9 cellular contexts compared by ENCODE assay signal in the genomic region with DNA sequence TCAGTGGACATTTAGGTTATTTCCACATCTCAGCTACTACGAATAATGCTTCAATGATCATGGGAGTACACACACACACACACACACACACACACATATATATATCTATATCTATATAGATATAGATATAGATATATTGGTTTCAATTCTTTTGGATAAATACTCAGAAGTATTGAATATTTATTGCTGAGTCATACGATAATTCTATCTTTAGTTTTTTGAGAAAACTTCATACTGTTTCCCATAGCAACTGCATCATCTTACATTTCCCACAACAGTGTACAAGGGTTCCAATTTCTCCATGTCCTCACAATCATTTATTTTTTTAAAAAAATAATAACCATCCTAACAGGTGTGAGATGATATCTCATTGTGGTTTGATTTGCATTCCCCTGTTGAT. TPM values are rescaled to one million over a fixed set of nuclear protein-coding genes. Genes with fewer than 3 reads are reported as not detected.
"Had no signal": no experiment of that assay in that cellular context is flagged by ENCODE, and none has a peak within 500 bp of the region (broad histone marks: within the 10 kb centered on the region; RNA-seq: fewer than 3 reads in every experiment).

No MANE protein-coding gene starts in this region.

- FAIRE-seq: H1, H54 had no signal

- DNase-seq: H9, HCEC 1CT, KG1 had no signal

- H2AFZ ChIP-seq: GM23338 had no signal

- ATAC-seq: GM23338 had no signal

- H3K27ac ChIP-seq: HL-60 had no signal

- H3K4me2 ChIP-seq: GM23338 had no signal

- H3K4me3 ChIP-seq: GM23338 had no signal

RNA-seq across cellular contexts. Expression of a gene that starts 7.1 kb away (rescaled TPM):
- total RNA-seq: H1, H9, HT1080 had no signal
- polyA plus RNA-seq: GM23338, H1, IgD-negative memory B cell had no signal

RNA-seq across cellular contexts. Expression of a gene that starts 8.0 kb away (rescaled TPM):
- total RNA-seq: GM23338, H1, H9, HT1080 had no signal
- polyA plus RNA-seq: GM23338, H1, IgD-negative memory B cell had no signal

RNA-seq across cellular contexts. Expression of a gene that starts 16.6 kb away (rescaled TPM):
- total RNA-seq: GM23338, H1, H9, HT1080 had no signal
- polyA plus RNA-seq: GM23338, H1, IgD-negative memory B cell had no signal

RNA-seq across cellular contexts. Expression of a gene that starts 32.8 kb away (rescaled TPM):
- total RNA-seq: GM23338, H1, H9, HT1080 had no signal
- polyA plus RNA-seq: GM23338, H1, IgD-negative memory B cell had no signal
